ENCODE assay signal across 8 cellular contexts in the genomic region with DNA sequence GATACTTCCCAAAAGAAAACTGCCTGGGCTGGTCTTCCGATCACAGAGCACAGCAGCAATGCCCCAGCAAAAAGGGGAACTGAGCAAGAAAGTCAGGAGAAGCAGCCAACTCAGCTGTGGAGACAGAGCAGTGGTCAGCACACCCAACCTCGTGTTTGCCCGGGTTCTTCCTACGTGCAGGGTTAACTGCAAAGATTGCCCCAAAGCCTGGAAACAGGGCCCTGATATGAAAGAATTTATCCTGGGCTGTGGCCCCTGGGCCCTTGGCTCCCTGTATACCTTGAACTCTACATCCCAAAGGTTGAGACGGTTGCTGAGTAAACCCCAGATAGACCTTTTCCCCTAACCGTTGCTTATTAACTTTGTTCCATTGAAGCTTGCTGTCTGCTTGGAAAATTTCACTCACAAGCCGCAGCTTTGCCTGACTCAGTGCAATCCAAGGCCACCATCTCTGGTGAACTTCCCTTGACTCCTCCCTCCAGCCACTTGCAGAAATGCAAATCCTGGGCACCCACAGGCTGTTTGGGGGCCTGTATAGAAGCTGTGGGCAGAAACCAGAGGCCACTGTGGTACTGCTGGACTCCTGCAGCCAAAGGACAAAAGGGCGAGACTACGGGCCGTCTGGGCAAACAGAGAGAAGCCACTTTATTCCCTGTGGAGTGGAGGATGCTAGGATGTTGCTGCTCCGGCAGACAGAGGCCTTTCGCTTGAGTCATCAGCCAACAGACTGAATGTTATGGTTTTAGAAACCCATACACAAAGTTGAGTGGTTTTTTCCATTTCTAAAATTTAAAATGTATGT. TPM values are rescaled to one million over a fixed set of nuclear protein-coding genes. Genes with fewer than 3 reads are reported as not detected.
DNase-seq lines count a peak whose midpoint lies in the region; ATAC-seq and TF ChIP-seq lines count a peak whose summit lies in the region.

No MANE protein-coding gene starts in this region.

- 29 to 38% methylated on average over 12 of the region's 12 CpGs for WGBS in tibial nerve, 2 donors

- H3K9me3 ChIP-seq in adipocyte (ENCODE audit: control insufficient read depth, low read length) (no peaks in the 10 kb centered on the region), tibial nerve (no peaks in the 10 kb centered on the region)

- H3K36me3 ChIP-seq in adipocyte (ENCODE audit: control insufficient read depth, insufficient read depth, low read length, severe bottlenecking): peaks cover 6% of the 10 kb centered on the region
- H3K36me3 ChIP-seq in tibial nerve: peaks cover 0 to 14% (median 0%) of the 10 kb centered on the region in 3 donors

- H3K27me3 ChIP-seq in adipocyte (replicated peaks; ENCODE audit: control insufficient read depth, insufficient read depth, low read length) (no peaks in the 10 kb centered on the region), tibial nerve (no peaks in the 10 kb centered on the region)

- H3K27ac ChIP-seq in tibial nerve: peak overlapping the region in 3 of 4 donors; percentile 48 to 91 (median 85)

- TF ChIP-seq CTCF in tibial nerve (IDR thresholded peaks at IDR 0.05): no peak

- ATAC-seq in GM21381 (IDR thresholded peaks at IDR 0.05; ENCODE audit: unreplicated experiment) (peak; percentile 77), HG03565 (IDR thresholded peaks at IDR 0.05; ENCODE audit: unreplicated experiment) (peak; percentile 62)

- in situ Hi-C loops in Caki2 (cut with HindIII; ENCODE audit: low pct_unique_long_range_greater_than_20kb, low sequenced_read_pairs): loop anchor here (5.0 kb wide), 1 partner anchor 52 kb away; no protein-coding TSS in a partner anchor

- H3K4me3 ChIP-seq in adipocyte (ENCODE audit: low read length): no peak overlapping the region
- no peak overlapping the region for H3K4me3 ChIP-seq in tibial nerve

- peak; percentile 95 for DNase-seq in Caki2 (ENCODE audit: low read depth)
- peak; percentile 90 for DNase-seq in adipocyte (ENCODE audit: low read depth)
- DNase-seq in kidney tubule cell (ENCODE audit: low spot score): peak; percentile 95
- no peak for DNase-seq in tibial nerve (ENCODE audit: low spot score in 2 of 2)
- no peak for DNase-seq in erythroblast (lab: John Stamatoyannopoulos, UW)
- no peak for DNase-seq in GM19238 (ENCODE audit: insufficient read length, low spot score)

- peak in 1 of 2 donors; percentile 25 for TF ChIP-seq EP300 in tibial nerve (IDR thresholded peaks at IDR 0.05)

- TF ChIP-seq POLR2A in tibial nerve (IDR thresholded peaks at IDR 0.05) (no peak), erythroblast (IDR thresholded peaks at IDR 0.05; ENCODE audit: low read length) (no peak)

- H3K4me1 ChIP-seq in adipocyte (ENCODE audit: control insufficient read depth, insufficient read depth, low read length): peaks cover 84% of the 10 kb centered on the region
- H3K4me1 ChIP-seq in tibial nerve: peaks cover 0 to 100% (median 83%) of the 10 kb centered on the region in 4 donors

- H3K9ac ChIP-seq in adipocyte (ENCODE audit: low read length): peak overlapping the region; percentile 63

RNA-seq across cellular contexts. Expression of gene NRP2, which starts 18.2 kb away (rescaled TPM):
- total RNA-seq in Caki2 (2014; rRNA removed; shearing (Covaris generic); ENCODE audit: low replicate concordance): 60.0 and 69.1 TPM in 2 replicates
- total RNA-seq in tibial nerve: 100 to 1,000 TPM; 128 to 196 (median 176) TPM

Comparison
In these comparisons a context has a peak if more than half of its experiments do, and no peak if none do; other contexts are left out.
1. DNase-seq: peak in Caki2 (single experiment), adipocyte (single experiment) and kidney tubule cell (single experiment); none in tibial nerve (0 of 2), erythroblast (0 of 2) and GM19238 (single experiment).